25 cellular contexts compared by ENCODE assay signal in the genomic region with DNA sequence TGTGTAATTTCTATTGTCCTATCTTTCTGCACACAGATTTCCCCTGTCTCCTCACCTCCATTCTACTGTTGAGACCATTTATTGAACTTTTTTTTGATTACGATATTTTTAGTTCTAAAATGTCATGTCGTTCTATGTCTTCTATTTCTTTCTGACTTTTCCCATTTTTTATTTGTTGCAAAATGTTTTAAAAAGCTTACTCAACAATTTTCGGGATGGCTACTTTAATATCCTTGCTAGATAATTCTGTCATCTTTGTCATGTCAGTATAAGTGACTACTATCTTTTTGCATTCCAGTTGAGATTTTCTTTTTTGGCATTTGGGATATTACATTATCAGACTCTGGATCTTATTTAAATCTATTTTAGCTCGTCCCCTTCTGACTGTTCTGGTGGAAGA. TPM values are rescaled to one million over a fixed set of nuclear protein-coding genes. Genes with fewer than 3 reads are reported as not detected.
DNase-seq lines count a peak whose midpoint lies in the region; ATAC-seq, FAIRE-seq and TF ChIP-seq lines count a peak whose summit lies in the region.
"Had no signal": no experiment of that assay in that cellular context is flagged by ENCODE, and none has a peak within 500 bp of the region (broad histone marks: within the 10 kb centered on the region; RNA-seq: fewer than 3 reads in every experiment).

No MANE protein-coding gene starts in this region.

- no peaks in the 10 kb centered on the region for H3K27me3 Mint-ChIP-seq in astrocyte (ENCODE audit: low read depth, unreplicated experiment)
- H3K27me3 Mint-ChIP-seq: CD4-positive, alpha-beta memory T cell; CD4-positive, CD25-positive, alpha-beta regulatory T cell; CD8-positive, alpha-beta memory T cell had no signal

- no peak overlapping the region for H4K8ac ChIP-seq in IMR-90 (ENCODE audit: low read depth in 2 of 2, low read length in 2 of 2)

- no peaks in the 10 kb centered on the region for H3K36me3 ChIP-seq in IMR-90 (ENCODE audit: control insufficient read depth, insufficient read depth, low read length)
- no peaks in the 10 kb centered on the region for H3K36me3 ChIP-seq in astrocyte (ENCODE audit: insufficient read depth, low read length)
- H3K36me3 ChIP-seq in pancreas, result no peaks in the 10 kb centered on the region
- H3K36me3 ChIP-seq: BE2C, BLaER1 had no signal

- BruUV-seq in IMR-90 (replicated peaks; lab: Mats Ljungman, UMichigan), result no TSS peak

- dilution Hi-C loops in IMR-90 (cut with HindIII; ENCODE audit: low sequenced_read_pairs, unreplicated experiment), result no loop called here

- FAIRE-seq in astrocyte (lab: Jason Lieb, UNC) (peak; percentile 60), pancreas (lab: Jason Lieb, UNC) (peak; percentile 93), GM12891 (lab: Jason Lieb, UNC) (no peak)
- FAIRE-seq: A204.1, GM12878, GM19239 had no signal

- no CpG with 5 or more reads among the region's 4 CpGs for WGBS in IMR-90 (ENCODE audit: extremely low coverage in 2 of 2, insufficient read length in 1 of 2), 2 experiments
- WGBS in pancreas, 2 donors, result 55 to 68% methylated on average over 4 of the region's 4 CpGs

- no peak overlapping the region for H3K27ac Mint-ChIP-seq in astrocyte (ENCODE audit: unreplicated experiment)
- H3K27ac Mint-ChIP-seq: CD14-positive monocyte; CD4-positive, alpha-beta memory T cell; CD4-positive, CD25-positive, alpha-beta regulatory T cell; CD8-positive, alpha-beta memory T cell had no signal

- no peak overlapping the region for H3K4me3 Mint-ChIP-seq in astrocyte (ENCODE audit: unreplicated experiment)
- H3K4me3 Mint-ChIP-seq: CD14-positive monocyte; CD4-positive, alpha-beta memory T cell; CD4-positive, CD25-positive, alpha-beta regulatory T cell; CD8-positive, alpha-beta memory T cell had no signal

- H2AFZ ChIP-seq in IMR-90 (replicated peaks; ENCODE audit: low read length, poor library complexity) (no peak overlapping the region), astrocyte (ENCODE audit: low read depth, low read length) (no peak overlapping the region)

- no peak overlapping the region for H3K18ac ChIP-seq in IMR-90 (ENCODE audit: low read depth, low read length)

- intact Hi-C loops in IMR-90 (cut with micrococcal nuclease) (no loop called here), pancreas (cut with DNase I) (no loop called here), Right ventricle myocardium inferior (cut with DNase I) (no loop called here)

- no peaks in the 10 kb centered on the region for H3K4me1 Mint-ChIP-seq in astrocyte (ENCODE audit: low read depth, unreplicated experiment)
- H3K4me1 Mint-ChIP-seq: CD14-positive monocyte; CD4-positive, alpha-beta memory T cell; CD4-positive, CD25-positive, alpha-beta regulatory T cell; CD8-positive, alpha-beta memory T cell had no signal

- no peak for TF ChIP-seq RAD21 in IMR-90 (IDR thresholded peaks at IDR 0.05; ENCODE audit: low read length)

- no peaks in the 10 kb centered on the region for H3K79me2 ChIP-seq in astrocyte (ENCODE audit: insufficient read depth, low read length)

- H3K14ac ChIP-seq in IMR-90 (replicated peaks; ENCODE audit: low read depth, low read length), result no peak overlapping the region

- H4K20me1 ChIP-seq in IMR-90 (ENCODE audit: insufficient read depth, low read length) (no peaks in the 10 kb centered on the region), astrocyte (ENCODE audit: insufficient read depth, low read length) (no peaks in the 10 kb centered on the region)

- H3K9me3 ChIP-seq in IMR-90 (ENCODE audit: control insufficient read depth, insufficient read depth, low read length), result no peaks in the 10 kb centered on the region
- no peaks in the 10 kb centered on the region for H3K9me3 ChIP-seq in astrocyte (ENCODE audit: insufficient read depth, low read depth, low read length)
- H3K9me3 ChIP-seq in pancreas, result no peaks in the 10 kb centered on the region
- H3K9me3 ChIP-seq: BE2C had no signal

- TF ChIP-seq CTCF in IMR-90 (conservative IDR thresholded peaks at IDR 0.05; ENCODE audit: low read depth, low read length), result no peak
- TF ChIP-seq CTCF in astrocyte (IDR thresholded peaks at IDR 0.05; ENCODE audit: insufficient read depth, low read depth, low read length), result no peak
- no peak for TF ChIP-seq CTCF in pancreas (IDR thresholded peaks at IDR 0.05)

- H3K56ac ChIP-seq in IMR-90 (ENCODE audit: extremely low read depth, insufficient read depth, low read length), result no peak overlapping the region

- no peaks in the 10 kb centered on the region for H3K79me1 ChIP-seq in IMR-90 (ENCODE audit: low read depth in 1 of 2, low read length in 2 of 2)

- no peak overlapping the region for H3K4me2 ChIP-seq in IMR-90 (ENCODE audit: low read depth, low read length)
- no peak overlapping the region for H3K4me2 ChIP-seq in astrocyte (ENCODE audit: low read length)
- H3K4me2 ChIP-seq: BLaER1 had no signal

- TF ChIP-seq POLR2A in IMR-90 (IDR thresholded peaks at IDR 0.05; ENCODE audit: low read depth, low read length), result no peak
- no peak for TF ChIP-seq POLR2A in GM12891 (IDR thresholded peaks at IDR 0.05; ENCODE audit: low read depth, low read length)

- no peak overlapping the region for H2BK5ac ChIP-seq in IMR-90 (ENCODE audit: low read depth, low read length, poor library complexity, severe bottlenecking)

- H3K27me3 ChIP-seq in IMR-90 (ENCODE audit: control insufficient read depth, insufficient read depth, low read length), result no peaks in the 10 kb centered on the region
- no peaks in the 10 kb centered on the region for H3K27me3 ChIP-seq in astrocyte (ENCODE audit: insufficient read depth, low read length)
- H3K27me3 ChIP-seq in pancreas, result peaks cover 0 to 10% (median 0%) of the 10 kb centered on the region in 4 donors
- H3K27me3 ChIP-seq: BE2C had no signal

- POLR2A ChIA-PET in IMR-90 (lab: Charles Lee; ENCODE audit: unreplicated experiment), result no interaction called here

- DNase-seq in IMR-90, result no peak
- no peak for DNase-seq in astrocyte (ENCODE audit: low read depth)
- DNase-seq in pancreas, result no peak
- no peak for DNase-seq in GM12891 (ENCODE audit: insufficient read length, low spot score)
- DNase-seq in Right ventricle myocardium inferior (ENCODE audit: missing footprints), result no peak
- DNase-seq: 8988T; ACHN; BE2C; C1 segment of cervical spinal cord; CD4-positive, alpha-beta memory T cell; CD4-positive, CD25-positive, alpha-beta regulatory T cell; CD8-positive, alpha-beta memory T cell; COR-L47; DMS 273 treated with DMSO at 0.1 percent for 48 hours; DMS153; DMS53; DMS79; DND-41; EL; GDM1 had no signal

- H3K36me3 Mint-ChIP-seq in astrocyte (ENCODE audit: low read depth, unreplicated experiment), result no peaks in the 10 kb centered on the region
- H3K36me3 Mint-ChIP-seq: CD14-positive monocyte; CD4-positive, alpha-beta memory T cell; CD4-positive, CD25-positive, alpha-beta regulatory T cell; CD8-positive, alpha-beta memory T cell had no signal

- no peak for ATAC-seq in IMR-90 (ENCODE audit: low read depth)
- no peak for ATAC-seq in pancreas
- no peak for ATAC-seq in Right ventricle myocardium inferior
- ATAC-seq: GM12878 had no signal

- H3K4me1 ChIP-seq in IMR-90 (ENCODE audit: control insufficient read depth, insufficient read depth, low read length) (no peaks in the 10 kb centered on the region), astrocyte (ENCODE audit: insufficient read depth, low read length) (no peaks in the 10 kb centered on the region), pancreas (no peaks in the 10 kb centered on the region)
- H3K4me1 ChIP-seq: BE2C, BLaER1 had no signal

- H3K4ac ChIP-seq in IMR-90 (ENCODE audit: low read depth, low read length), result no peak overlapping the region

- H3K9me3 Mint-ChIP-seq in astrocyte (ENCODE audit: unreplicated experiment), result no peaks in the 10 kb centered on the region

- no peak overlapping the region for H2BK15ac ChIP-seq in IMR-90 (ENCODE audit: low read depth, low read length)

- CTCF ChIA-PET in IMR-90 (lab: Yijun Ruan, JAX), result no interaction called here

- in situ Hi-C loops in IMR-90 (cut with MboI; ENCODE audit: low sequenced_read_pairs), result no loop called here

- H3K27ac ChIP-seq in IMR-90 (ENCODE audit: insufficient read depth, low read length) (no peak overlapping the region), astrocyte (ENCODE audit: low read depth, low read length) (no peak overlapping the region), pancreas (no peak overlapping the region)
- H3K27ac ChIP-seq: BLaER1 had no signal

- H2AK5ac ChIP-seq in IMR-90 (ENCODE audit: low read depth, low read length), result no peak overlapping the region

- H3K4me3 ChIP-seq in IMR-90 (ENCODE audit: insufficient read depth, low read depth, low read length) (no peak overlapping the region), astrocyte (ENCODE audit: insufficient read depth, low read depth, low read length) (no peak overlapping the region), pancreas (no peak overlapping the region)
- H3K4me3 ChIP-seq: BLaER1, GM12878 had no signal

- no peak overlapping the region for H4K5ac ChIP-seq in IMR-90 (ENCODE audit: low read depth, low read length)

- H3K9me1 ChIP-seq in IMR-90 (ENCODE audit: insufficient read depth, low read length), result no peaks in the 10 kb centered on the region

- H3K9ac ChIP-seq in IMR-90 (ENCODE audit: low read depth, low read length) (no peak overlapping the region), astrocyte (ENCODE audit: low read length) (no peak overlapping the region)
- H3K9ac ChIP-seq: BLaER1 had no signal

- H3K23ac ChIP-seq in IMR-90 (ENCODE audit: low read depth, low read length), result no peak overlapping the region

- no peak overlapping the region for H4K91ac ChIP-seq in IMR-90 (ENCODE audit: insufficient read depth, low read depth, low read length)

- H2BK120ac ChIP-seq in IMR-90 (ENCODE audit: low read depth, low read length), result no peak overlapping the region

- H2AK9ac ChIP-seq in IMR-90 (replicated peaks; ENCODE audit: low read depth, low read length, poor library complexity), result no peak overlapping the region

- no peak overlapping the region for H2BK20ac ChIP-seq in IMR-90 (ENCODE audit: low read depth, low read length)

TF ChIP-seq in IMR-90, 13 proteins besides CTCF, POLR2A, EP300 and RAD21 (continues in another document):
- TF ChIP-seq SMC3 (IDR thresholded peaks at IDR 0.05; ENCODE audit: low read depth, low read length) (no peak), CHD1 (IDR thresholded peaks at IDR 0.05; ENCODE audit: low read depth, low read length) (no peak), RCOR1 (IDR thresholded peaks at IDR 0.05; ENCODE audit: insufficient replicate concordance, low read length) (no peak)

TF ChIP-seq in GM12891, 5 proteins besides CTCF, POLR2A, EP300 and RAD21:
- TF ChIP-seq POLR2AphosphoS5 (IDR thresholded peaks at IDR 0.05; ENCODE audit: low read depth, low read length), result no peak

RNA-seq across cellular contexts. Expression of a gene that starts 7.5 kb away (rescaled TPM):
- total RNA-seq in IMR-90 (2012; rRNA removed) (10.6 and 11.8 TPM in 2 replicates), astrocyte (22.2 and 25.0 TPM in 2 replicates), pancreas (10 to 100 TPM; 28.4 to 46.5 (median 34.8) TPM), Right ventricle myocardium inferior (116 TPM)
- polyA plus RNA-seq in IMR-90 (2012; rRNA removed) (6.4 and 6.6 TPM in 2 replicates), pancreas (1 to 10 TPM; 9.1 to 9.4 TPM)
- 3.0 and 3.6 TPM in 2 replicates for polyA plus RNA-seq in IMR-90 (2012; cell fraction: cytosol; rRNA removed)
- 3.7 and 9.9 TPM in 2 replicates for polyA plus RNA-seq in IMR-90 (2012; cell fraction: nucleus; rRNA removed; ENCODE audit: low replicate concordance)
- 7.1 TPM for polyA plus RNA-seq in GM12891 (2012; ENCODE audit: low read depth, missing spikeins)
